ENCODE assay signal across 20 cellular contexts in genomic region chr2:99611034-99611433, GRCh38.
DNase-seq lines count a peak whose midpoint lies in the region; ATAC-seq and FAIRE-seq lines count a peak whose summit lies in the region.
"Had no signal": no experiment of that assay in that cellular context is flagged by ENCODE, and none has a peak within 500 bp of the region (broad histone marks: within the 10 kb centered on the region; RNA-seq: fewer than 3 reads in every experiment).

No MANE protein-coding gene starts in this region.

- peak; percentile 5 for DNase-seq in NCI-H2171 treated with DMSO at 0.1 percent for 48 hours (lab: John Stamatoyannopoulos, UW)
- no peak for DNase-seq in NCI-H2171 (lab: John Stamatoyannopoulos, UW)
- DNase-seq in trophoblast cell, result no peak
- no peak for DNase-seq in HPDE6-E6E7 (ENCODE audit: extremely low spot score)
- DNase-seq in NK-92 (lab: John Stamatoyannopoulos, UW; ENCODE audit: unreplicated experiment), result no peak
- DNase-seq: Calu3; CD8-positive, alpha-beta T cell; DMS 273 treated with DMSO at 0.1 percent for 48 hours; DMS53; DND-41; EL; HCEC 1CT had no signal

- H2AK5ac ChIP-seq in trophoblast cell (ENCODE audit: low read length), result no peak overlapping the region

- no peak overlapping the region for H3K9ac ChIP-seq in trophoblast cell (ENCODE audit: low read length)
- H3K9ac ChIP-seq: BLaER1 treated with 17β-estradiol and CSF1 and Interleukin-3, amounts not matched to agents 10 nM and 100 nM had no signal

- H3K4me3 ChIP-seq in trophoblast cell (ENCODE audit: low read depth, low read length), result no peak overlapping the region
- H3K4me3 ChIP-seq: BLaER1 treated with 17β-estradiol and CSF1 and Interleukin-3, amounts not matched to agents 10 nM and 100 nM; GM12878; GM23338 had no signal

- no peak overlapping the region for H4K8ac ChIP-seq in trophoblast cell (ENCODE audit: low read depth, low read length)

- no peaks in the 10 kb centered on the region for H3K9me3 ChIP-seq in trophoblast cell (ENCODE audit: insufficient read depth, low read depth, low read length)
- H3K9me3 ChIP-seq: BLaER1 treated with 17β-estradiol and CSF1 and Interleukin-3, amounts not matched to agents 10 nM and 100 nM had no signal

- H3K4me1 ChIP-seq in trophoblast cell (ENCODE audit: control insufficient read depth in 1 of 2, insufficient read depth in 2 of 2, low read length in 2 of 2), result peaks cover 3 to 11% of the 10 kb centered on the region in 2 experiments
- H3K4me1 ChIP-seq: BLaER1 treated with 17β-estradiol and CSF1 and Interleukin-3, amounts not matched to agents 10 nM and 100 nM had no signal

- H3K14ac ChIP-seq in trophoblast cell (ENCODE audit: low read length), result no peak overlapping the region

- no peak overlapping the region for H3K4me2 ChIP-seq in trophoblast cell (ENCODE audit: low read length)
- H3K4me2 ChIP-seq: BLaER1 treated with 17β-estradiol and CSF1 and Interleukin-3, amounts not matched to agents 10 nM and 100 nM; GM23338 had no signal

- no CpG with 5 or more reads among the region's 2 CpGs for WGBS in trophoblast cell (ENCODE audit: extremely low coverage, insufficient coverage, insufficient read length)

- ATAC-seq in GM21447 (IDR thresholded peaks at IDR 0.05; ENCODE audit: unreplicated experiment), result no peak
- ATAC-seq: CD8-positive, alpha-beta T cell; GM12878; GM23338 had no signal

- H2AFZ ChIP-seq in trophoblast cell (ENCODE audit: insufficient read depth, low read length, poor library complexity), result no peak overlapping the region
- H2AFZ ChIP-seq: GM23338 had no signal

- no peak overlapping the region for H3K23ac ChIP-seq in trophoblast cell (ENCODE audit: low read length)

- H4K12ac ChIP-seq in trophoblast cell (ENCODE audit: low read depth, low read length), result no peak overlapping the region

- no peak overlapping the region for H3K4ac ChIP-seq in trophoblast cell (ENCODE audit: low read depth, low read length)

- no peaks in the 10 kb centered on the region for H3K27me3 ChIP-seq in trophoblast cell (ENCODE audit: insufficient read depth, low read length)
- H3K27me3 ChIP-seq: BLaER1 treated with 17β-estradiol and CSF1 and Interleukin-3, amounts not matched to agents 10 nM and 100 nM had no signal

- peaks cover 0 to 2% of the 10 kb centered on the region in 2 experiments for H3K36me3 ChIP-seq in trophoblast cell (ENCODE audit: control insufficient read depth in 1 of 2, insufficient read depth in 2 of 2, low read length in 2 of 2)

- H3K27ac ChIP-seq in trophoblast cell (ENCODE audit: low read depth, low read length), result no peak overlapping the region
- H3K27ac ChIP-seq: 22Rv1; BLaER1 treated with 17β-estradiol and CSF1 and Interleukin-3, amounts not matched to agents 10 nM and 100 nM had no signal

- no peak overlapping the region for H2BK5ac ChIP-seq in trophoblast cell (ENCODE audit: low read depth, low read length, poor library complexity)

- peak overlapping the region; percentile 67 for H4K91ac ChIP-seq in trophoblast cell (ENCODE audit: low read depth, low read length)

- peaks cover 13% of the 10 kb centered on the region for H3K79me1 ChIP-seq in trophoblast cell (ENCODE audit: low read length)

- peak overlapping the region; percentile 79 for H2BK120ac ChIP-seq in trophoblast cell (ENCODE audit: insufficient read depth, low read length, poor library complexity)

- H3K18ac ChIP-seq in trophoblast cell (ENCODE audit: low read length), result no peak overlapping the region

- H3K79me2 ChIP-seq in trophoblast cell (ENCODE audit: control insufficient read depth, insufficient read depth, low read length, poor library complexity), result no peaks in the 10 kb centered on the region

- H2BK12ac ChIP-seq in trophoblast cell (ENCODE audit: low read length), result no peak overlapping the region

- peak; percentile 67 for FAIRE-seq in endometrium (lab: Jason Lieb, UNC)
- FAIRE-seq: GM12878, GM18507, H54 had no signal
